1 cellular context compared by ENCODE assay signal in genomic region chr1:67429011-67429527, GRCh38.
TF ChIP-seq lines count a peak whose summit lies in the region.

No MANE protein-coding gene starts in this region.

TF ChIP-seq in GM12878, 131 proteins besides CTCF, POLR2A, EP300 and RAD21 (continued from another document):
- TF ChIP-seq, protein P1, sequence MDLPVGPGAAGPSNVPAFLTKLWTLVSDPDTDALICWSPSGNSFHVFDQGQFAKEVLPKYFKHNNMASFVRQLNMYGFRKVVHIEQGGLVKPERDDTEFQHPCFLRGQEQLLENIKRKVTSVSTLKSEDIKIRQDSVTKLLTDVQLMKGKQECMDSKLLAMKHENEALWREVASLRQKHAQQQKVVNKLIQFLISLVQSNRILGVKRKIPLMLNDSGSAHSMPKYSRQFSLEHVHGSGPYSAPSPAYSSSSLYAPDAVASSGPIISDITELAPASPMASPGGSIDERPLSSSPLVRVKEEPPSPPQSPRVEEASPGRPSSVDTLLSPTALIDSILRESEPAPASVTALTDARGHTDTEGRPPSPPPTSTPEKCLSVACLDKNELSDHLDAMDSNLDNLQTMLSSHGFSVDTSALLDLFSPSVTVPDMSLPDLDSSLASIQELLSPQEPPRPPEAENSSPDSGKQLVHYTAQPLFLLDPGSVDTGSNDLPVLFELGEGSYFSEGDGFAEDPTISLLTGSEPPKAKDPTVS (IDR thresholded peaks at IDR 0.05; ENCODE audit: low read depth, low read length) = no peak
- TF ChIP-seq TBL1XR1 (IDR thresholded peaks at IDR 0.05; ENCODE audit: low read depth, low read length) (no peak), PAX5 (IDR thresholded peaks at IDR 0.05; ENCODE audit: borderline replicate concordance, low read depth, low read length) (0 out of 2 replicates have a peak, but pooled peaks have one; percentile 9), BACH1 (IDR thresholded peaks at IDR 0.05; ENCODE audit: borderline replicate concordance) (no peak), BHLHE40 (IDR thresholded peaks at IDR 0.05; ENCODE audit: borderline replicate concordance in 1 of 2, low read depth in 2 of 2, low read length in 1 of 2) (peak in 1 of 2 experiments; percentile 23; a peak in 2 of 4 replicates), NFXL1 (IDR thresholded peaks at IDR 0.05; ENCODE audit: borderline replicate concordance) (no peak), MTA3 (IDR thresholded peaks at IDR 0.05; ENCODE audit: borderline replicate concordance, low read length) (no peak)
- TF ChIP-seq, protein P2, sequence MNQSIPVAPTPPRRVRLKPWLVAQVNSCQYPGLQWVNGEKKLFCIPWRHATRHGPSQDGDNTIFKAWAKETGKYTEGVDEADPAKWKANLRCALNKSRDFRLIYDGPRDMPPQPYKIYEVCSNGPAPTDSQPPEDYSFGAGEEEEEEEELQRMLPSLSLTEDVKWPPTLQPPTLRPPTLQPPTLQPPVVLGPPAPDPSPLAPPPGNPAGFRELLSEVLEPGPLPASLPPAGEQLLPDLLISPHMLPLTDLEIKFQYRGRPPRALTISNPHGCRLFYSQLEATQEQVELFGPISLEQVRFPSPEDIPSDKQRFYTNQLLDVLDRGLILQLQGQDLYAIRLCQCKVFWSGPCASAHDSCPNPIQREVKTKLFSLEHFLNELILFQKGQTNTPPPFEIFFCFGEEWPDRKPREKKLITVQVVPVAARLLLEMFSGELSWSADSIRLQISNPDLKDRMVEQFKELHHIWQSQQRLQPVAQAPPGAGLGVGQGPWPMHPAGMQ (IDR thresholded peaks at IDR 0.05; ENCODE audit: borderline replicate concordance) = no peak
- TF ChIP-seq, protein P3, sequence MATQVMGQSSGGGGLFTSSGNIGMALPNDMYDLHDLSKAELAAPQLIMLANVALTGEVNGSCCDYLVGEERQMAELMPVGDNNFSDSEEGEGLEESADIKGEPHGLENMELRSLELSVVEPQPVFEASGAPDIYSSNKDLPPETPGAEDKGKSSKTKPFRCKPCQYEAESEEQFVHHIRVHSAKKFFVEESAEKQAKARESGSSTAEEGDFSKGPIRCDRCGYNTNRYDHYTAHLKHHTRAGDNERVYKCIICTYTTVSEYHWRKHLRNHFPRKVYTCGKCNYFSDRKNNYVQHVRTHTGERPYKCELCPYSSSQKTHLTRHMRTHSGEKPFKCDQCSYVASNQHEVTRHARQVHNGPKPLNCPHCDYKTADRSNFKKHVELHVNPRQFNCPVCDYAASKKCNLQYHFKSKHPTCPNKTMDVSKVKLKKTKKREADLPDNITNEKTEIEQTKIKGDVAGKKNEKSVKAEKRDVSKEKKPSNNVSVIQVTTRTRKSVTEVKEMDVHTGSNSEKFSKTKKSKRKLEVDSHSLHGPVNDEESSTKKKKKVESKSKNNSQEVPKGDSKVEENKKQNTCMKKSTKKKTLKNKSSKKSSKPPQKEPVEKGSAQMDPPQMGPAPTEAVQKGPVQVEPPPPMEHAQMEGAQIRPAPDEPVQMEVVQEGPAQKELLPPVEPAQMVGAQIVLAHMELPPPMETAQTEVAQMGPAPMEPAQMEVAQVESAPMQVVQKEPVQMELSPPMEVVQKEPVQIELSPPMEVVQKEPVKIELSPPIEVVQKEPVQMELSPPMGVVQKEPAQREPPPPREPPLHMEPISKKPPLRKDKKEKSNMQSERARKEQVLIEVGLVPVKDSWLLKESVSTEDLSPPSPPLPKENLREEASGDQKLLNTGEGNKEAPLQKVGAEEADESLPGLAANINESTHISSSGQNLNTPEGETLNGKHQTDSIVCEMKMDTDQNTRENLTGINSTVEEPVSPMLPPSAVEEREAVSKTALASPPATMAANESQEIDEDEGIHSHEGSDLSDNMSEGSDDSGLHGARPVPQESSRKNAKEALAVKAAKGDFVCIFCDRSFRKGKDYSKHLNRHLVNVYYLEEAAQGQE (IDR thresholded peaks at IDR 0.05; ENCODE audit: low read depth, low read length) = no peak
